Comparison of ENCODE assay signal across 8 cellular contexts in the genomic region with DNA sequence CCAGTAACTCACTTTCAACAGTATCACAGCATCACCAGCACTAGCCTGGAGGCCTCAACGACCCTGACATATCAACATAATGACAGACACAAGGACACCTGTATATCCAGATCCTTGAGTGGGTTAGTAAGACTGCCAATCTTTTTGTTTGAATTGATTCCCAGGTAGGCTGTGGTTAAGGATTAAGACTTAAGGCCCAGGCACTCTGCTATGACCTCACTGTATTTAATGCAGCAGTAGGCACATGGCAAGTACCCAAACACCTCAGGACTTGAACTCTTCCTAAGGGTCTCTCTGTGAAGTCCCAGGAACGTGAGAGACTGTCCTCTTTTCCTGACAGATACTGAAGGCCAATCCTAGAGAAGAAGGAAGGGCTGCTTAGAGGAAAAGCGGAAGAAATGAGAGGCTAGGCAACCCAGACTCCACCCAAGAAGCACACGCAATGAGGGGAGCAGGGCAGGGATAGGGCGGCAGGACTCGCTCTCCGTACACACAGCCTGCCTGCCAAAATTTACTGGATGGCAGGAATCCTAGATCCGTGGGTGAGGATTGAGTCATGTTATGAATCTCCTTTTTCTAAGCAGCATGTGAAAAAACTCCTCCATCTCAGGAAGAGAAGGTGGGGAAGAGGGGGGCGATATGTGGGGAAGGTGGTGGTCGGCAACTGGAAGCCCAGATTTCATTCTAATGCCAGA.
DNase-seq lines count a peak whose midpoint lies in the region; ATAC-seq and TF ChIP-seq lines count a peak whose summit lies in the region.

No MANE protein-coding gene starts in this region.

- DNase-seq in GM03348 (ENCODE audit: low spot score) (peak; percentile 97), right atrium auricular region (ENCODE audit: low spot score) (peak; percentile 72), gastrocnemius medialis (peak; percentile 45 to 69), RWPE1 (ENCODE audit: low spot score) (no peak)
- no peak for DNase-seq in activated effector memory CD4-positive, alpha-beta T cell treated with Interleukin-2 at 50 U/mL for 16 hours
- DNase-seq in stimulated activated CD4-positive, alpha-beta T cell treated with anti-CD3 and anti-CD28 coated beads, Interleukin-2, amount 100 ng/mL, for 48 hours, result no peak

- H3K27ac ChIP-seq in angular gyrus (ENCODE audit: low read depth, low read length) (peak overlapping the region; percentile 87), right atrium auricular region (peak overlapping the region; percentile 70 to 71), gastrocnemius medialis (peak overlapping the region; percentile 24 to 72 (median 64)), RWPE1 (no peak overlapping the region)

- H3K9me3 ChIP-seq in right atrium auricular region (no peaks in the 10 kb centered on the region), gastrocnemius medialis (no peaks in the 10 kb centered on the region)

- CTCF ChIA-PET in RWPE1 (lab: Yijun Ruan, JAX), result no interaction called here

- intact Hi-C loops in gastrocnemius medialis (cut with DNase I; ENCODE audit: low total_unique reads), result no loop called here

- no peaks in the 10 kb centered on the region for H3K27me3 ChIP-seq in right atrium auricular region
- no peaks in the 10 kb centered on the region for H3K27me3 ChIP-seq in gastrocnemius medialis

- H3K4me1 ChIP-seq in right atrium auricular region (peaks cover 0 to 44% of the 10 kb centered on the region in 2 donors), gastrocnemius medialis (peaks cover 35 to 60% of the 10 kb centered on the region in 2 donors)

- in situ Hi-C loops in gastrocnemius medialis (cut with MboI; ENCODE audit: low sequenced_read_pairs in 4 of 4), result no loop called here

- POLR2A ChIA-PET in RWPE1 (lab: Yijun Ruan, JAX; ENCODE audit: low non-redundant PET), result no interaction called here

- ATAC-seq in gastrocnemius medialis (peak; percentile 69 to 76), GM21360 (IDR thresholded peaks at IDR 0.05; ENCODE audit: unreplicated experiment) (no peak)

- H3K36me3 ChIP-seq in right atrium auricular region (no peaks in the 10 kb centered on the region), gastrocnemius medialis (no peaks in the 10 kb centered on the region)

- TF ChIP-seq POLR2A in gastrocnemius medialis (IDR thresholded peaks at IDR 0.05), result no peak

- no peak overlapping the region for H3K4me3 ChIP-seq in right atrium auricular region
- H3K4me3 ChIP-seq in gastrocnemius medialis, result no peak overlapping the region

- TF ChIP-seq CTCF in right atrium auricular region (IDR thresholded peaks at IDR 0.05), result no peak
- TF ChIP-seq CTCF in gastrocnemius medialis (IDR thresholded peaks at IDR 0.05 in 4 of 5, conservative IDR thresholded peaks at IDR 0.05 in 1 of 5), result no peak
- TF ChIP-seq CTCF in RWPE1 (conservative IDR thresholded peaks at IDR 0.05; ENCODE audit: low read depth), result no peak

Comparison
In these comparisons a context has a peak if more than half of its experiments do, and no peak if none do; other contexts are left out.
1. DNase-seq: peak in GM03348 (single experiment), right atrium auricular region (single experiment) and gastrocnemius medialis (2 of 2); none in activated effector memory CD4-positive, alpha-beta T cell treated with Interleukin-2 at 50 U/mL for 16 hours (single experiment), RWPE1 (single experiment) and stimulated activated CD4-positive, alpha-beta T cell treated with anti-CD3 and anti-CD28 coated beads, Interleukin-2, amount 100 ng/mL, for 48 hours (0 of 2).